ENCODE assay signal across 18 cellular contexts in genomic region chr12:53551889-53552291, GRCh38.
DNase-seq lines count a peak whose midpoint lies in the region; ATAC-seq and TF ChIP-seq lines count a peak whose summit lies in the region.
"Had no signal": no experiment of that assay in that cellular context is flagged by ENCODE, and none has a peak within 500 bp of the region (broad histone marks: within the 10 kb centered on the region; RNA-seq: fewer than 3 reads in every experiment).

No MANE protein-coding gene starts in this region.

- ATAC-seq in GM18868 (IDR thresholded peaks at IDR 0.05; ENCODE audit: unreplicated experiment) = peak; percentile 56
- no peak for ATAC-seq in stimulated activated naive B cell treated with anti-CD40 and anti-IgM and Interleukin-4, amounts not matched to agents 10 μg/mL and 1 μg/mL and 100 μg/mL, for 72 hours (replicated peaks)
- ATAC-seq: gastrocnemius medialis; stimulated activated memory B cell treated with anti-CD40 and anti-IgM and Interleukin-4, amounts not matched to agents 10 μg/mL and 1 μg/mL and 100 μg/mL, for 72 hours had no signal

- peaks cover 37% of the 10 kb centered on the region for H3K4me1 Mint-ChIP-seq in nephron
- no peaks in the 10 kb centered on the region for H3K4me1 Mint-ChIP-seq in stimulated activated naive B cell treated with anti-CD40 and anti-IgM and Interleukin-4, amounts not matched to agents 10 μg/mL and 1 μg/mL and 100 μg/mL, for 72 hours
- H3K4me1 Mint-ChIP-seq: B cell; stimulated activated memory B cell treated with anti-CD40 and anti-IgM and Interleukin-4, amounts not matched to agents 10 μg/mL and 1 μg/mL and 100 μg/mL, for 72 hours had no signal

- H3K4me3 Mint-ChIP-seq in nephron = no peak overlapping the region
- no peak overlapping the region for H3K4me3 Mint-ChIP-seq in stimulated activated naive B cell treated with anti-CD40 and anti-IgM and Interleukin-4, amounts not matched to agents 10 μg/mL and 1 μg/mL and 100 μg/mL, for 72 hours
- H3K4me3 Mint-ChIP-seq: B cell; stimulated activated memory B cell treated with anti-CD40 and anti-IgM and Interleukin-4, amounts not matched to agents 10 μg/mL and 1 μg/mL and 100 μg/mL, for 72 hours had no signal

- H3K27ac Mint-ChIP-seq in nephron = peak overlapping the region in 2 of 3 experiments; percentile 36 to 62
- H3K27ac Mint-ChIP-seq in stimulated activated naive B cell treated with anti-CD40 and anti-IgM and Interleukin-4, amounts not matched to agents 10 μg/mL and 1 μg/mL and 100 μg/mL, for 72 hours = no peak overlapping the region
- H3K27ac Mint-ChIP-seq: B cell; progenitor cell of endocrine pancreas; stimulated activated memory B cell treated with anti-CD40 and anti-IgM and Interleukin-4, amounts not matched to agents 10 μg/mL and 1 μg/mL and 100 μg/mL, for 72 hours had no signal

- no peaks in the 10 kb centered on the region for H3K9me3 Mint-ChIP-seq in nephron
- H3K9me3 Mint-ChIP-seq in stimulated activated naive B cell treated with anti-CD40 and anti-IgM and Interleukin-4, amounts not matched to agents 10 μg/mL and 1 μg/mL and 100 μg/mL, for 72 hours = no peaks in the 10 kb centered on the region
- H3K9me3 Mint-ChIP-seq: stimulated activated memory B cell treated with anti-CD40 and anti-IgM and Interleukin-4, amounts not matched to agents 10 μg/mL and 1 μg/mL and 100 μg/mL, for 72 hours had no signal

- TF ChIP-seq CTCF in nephron (IDR thresholded peaks at IDR 0.05; ENCODE audit: unreplicated experiment in 3 of 3) = no peak

- H3K27me3 Mint-ChIP-seq in nephron (ENCODE audit: low read depth) = no peaks in the 10 kb centered on the region
- no peaks in the 10 kb centered on the region for H3K27me3 Mint-ChIP-seq in stimulated activated naive B cell treated with anti-CD40 and anti-IgM and Interleukin-4, amounts not matched to agents 10 μg/mL and 1 μg/mL and 100 μg/mL, for 72 hours
- H3K27me3 Mint-ChIP-seq: B cell; progenitor cell of endocrine pancreas; stimulated activated memory B cell treated with anti-CD40 and anti-IgM and Interleukin-4, amounts not matched to agents 10 μg/mL and 1 μg/mL and 100 μg/mL, for 72 hours had no signal

- peaks cover 33% of the 10 kb centered on the region for H3K36me3 Mint-ChIP-seq in nephron (ENCODE audit: low read depth)
- H3K36me3 Mint-ChIP-seq in stimulated activated naive B cell treated with anti-CD40 and anti-IgM and Interleukin-4, amounts not matched to agents 10 μg/mL and 1 μg/mL and 100 μg/mL, for 72 hours = peaks cover 3 to 26% of the 10 kb centered on the region in 2 donors

- peak; percentile 79 to 92 for DNase-seq in NCI-H446 (lab: John Stamatoyannopoulos, UW)
- DNase-seq in cerebellar cortex (ENCODE audit: low spot score) = peak; percentile 75
- DNase-seq in NCI-H2227 (lab: John Stamatoyannopoulos, UW; ENCODE audit: unreplicated experiment) = no peak
- DNase-seq in cortex of kidney (lab: John Stamatoyannopoulos, UW) = no peak
- DNase-seq in DMS153 treated with DMSO at 0.1 percent for 48 hours (lab: John Stamatoyannopoulos, UW; ENCODE audit: unreplicated experiment) = no peak
- DNase-seq in stimulated activated naive B cell treated with anti-CD40 and anti-IgM and Interleukin-4, amounts not matched to agents 10 μg/mL and 1 μg/mL and 100 μg/mL, for 72 hours = no peak
- DNase-seq: gastrocnemius medialis, GF-D8, GOT3, IMR-90, left ventricle myocardium inferior, NCI-H1092, Right ventricle myocardium superior had no signal

Comparison
In these comparisons a context has a peak if more than half of its experiments do, and no peak if none do; other contexts are left out.
1. DNase-seq: peak in NCI-H446 (2 of 2) and cerebellar cortex (single experiment); none in NCI-H2227 (single experiment), cortex of kidney (single experiment), DMS153 treated with DMSO at 0.1 percent for 48 hours (single experiment) and stimulated activated naive B cell treated with anti-CD40 and anti-IgM and Interleukin-4, amounts not matched to agents 10 μg/mL and 1 μg/mL and 100 μg/mL, for 72 hours (single experiment).